In the genomic region with DNA sequence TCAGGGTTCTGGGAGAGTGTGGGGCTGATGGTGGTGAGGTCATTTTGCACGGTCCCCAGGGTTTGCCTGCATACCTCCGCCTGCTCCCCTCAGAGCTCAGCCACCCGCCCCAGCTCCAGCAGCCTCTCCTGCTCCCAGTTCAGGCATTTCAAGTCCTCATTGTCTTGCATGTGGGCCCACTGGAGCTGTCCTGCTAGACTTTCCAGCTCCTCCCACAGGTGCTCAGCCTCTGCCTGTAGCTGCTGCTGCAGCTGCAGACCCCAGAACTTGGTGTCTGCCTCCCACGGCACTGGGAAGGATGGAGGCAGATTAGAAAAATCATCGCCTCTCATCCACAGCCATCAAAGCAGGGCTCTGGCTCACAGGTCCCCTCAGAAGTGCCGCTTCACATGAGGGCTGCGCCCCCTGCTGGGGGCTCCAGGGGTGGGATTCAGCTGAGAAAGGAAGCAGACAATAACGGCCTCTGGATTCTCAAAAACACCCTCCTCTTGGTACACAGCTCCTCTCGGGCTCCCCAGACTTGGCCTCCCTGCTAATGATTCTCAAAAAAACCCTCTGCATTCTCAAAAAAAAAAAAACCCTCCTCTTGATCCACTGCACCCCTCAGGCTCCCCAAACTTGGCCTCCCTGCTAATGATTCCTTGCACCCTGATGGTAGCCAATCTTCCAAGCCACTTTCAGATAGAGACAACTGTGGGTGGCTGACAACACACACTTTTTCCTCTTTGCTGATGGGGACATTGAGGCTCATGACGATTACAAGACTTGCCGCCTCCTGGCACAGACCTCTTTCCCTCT, we compare ENCODE assay signal across 8 cellular contexts.
DNase-seq lines count a peak whose midpoint lies in the region; ATAC-seq and TF ChIP-seq lines count a peak whose summit lies in the region.

No MANE protein-coding gene starts in this region.

- H2BK15ac ChIP-seq in mesendoderm (replicated peaks; ENCODE audit: low read depth): no peak overlapping the region

- no peak overlapping the region for H4K8ac ChIP-seq in mesendoderm (ENCODE audit: low read depth, low read length)

- TF ChIP-seq CTCF in dorsolateral prefrontal cortex (IDR thresholded peaks at IDR 0.05 in 54 of 56, conservative IDR thresholded peaks at IDR 0.05 in 2 of 56; ENCODE audit: low read depth in 1 of 56, partially characterized antibody in 56 of 56): peak in 54 of 56 donors; percentile 30 to 69 (median 53)

- H3K18ac ChIP-seq in mesendoderm (ENCODE audit: low read length): no peak overlapping the region

- no peak overlapping the region for H4K5ac ChIP-seq in mesendoderm (ENCODE audit: low read length)

- no peak overlapping the region for H3K4ac ChIP-seq in mesendoderm (ENCODE audit: low read depth, low read length)

- no peak overlapping the region for H3K9ac ChIP-seq in mesendoderm (ENCODE audit: low read length)

- H3K36me3 ChIP-seq in mesendoderm (ENCODE audit: control insufficient read depth, insufficient read depth, low read length): no peaks in the 10 kb centered on the region

- H2BK5ac ChIP-seq in mesendoderm (ENCODE audit: low read length): no peak overlapping the region

- no CpG with 5 or more reads among the region's 11 CpGs for WGBS in mesendoderm (ENCODE audit: extremely low coverage, insufficient coverage, low lambda C conversion rate)

- no peaks in the 10 kb centered on the region for H3K79me1 ChIP-seq in mesendoderm (ENCODE audit: low read length)

- no peak overlapping the region for H3K4me2 ChIP-seq in mesendoderm (ENCODE audit: low read length)

- H3K27me3 ChIP-seq in dorsolateral prefrontal cortex: no peaks in the 10 kb centered on the region
- H3K27me3 ChIP-seq in mesendoderm (ENCODE audit: insufficient read depth, low read length, poor library complexity): no peaks in the 10 kb centered on the region

- no peak overlapping the region for H3K23ac ChIP-seq in mesendoderm (ENCODE audit: low read length)

- H3K4me3 ChIP-seq in dorsolateral prefrontal cortex (no peak overlapping the region), mesendoderm (ENCODE audit: low read length) (no peak overlapping the region)

- no peak overlapping the region for H2AK5ac ChIP-seq in mesendoderm (ENCODE audit: low read length)

- no peak overlapping the region for H3K27ac ChIP-seq in dorsolateral prefrontal cortex
- no peak overlapping the region for H3K27ac ChIP-seq in mesendoderm (ENCODE audit: low read depth, low read length)

- ATAC-seq in HG03175 (IDR thresholded peaks at IDR 0.05; ENCODE audit: unreplicated experiment): no peak

- peak; percentile 52 to 67 for DNase-seq in NCI-H2081 (lab: John Stamatoyannopoulos, UW)
- no peak for DNase-seq in NCI-H2081 treated with DMSO at 0.1 percent for 48 hours (lab: John Stamatoyannopoulos, UW)
- DNase-seq in NCI-H1092 treated with DMSO at 0.1 percent for 48 hours (lab: John Stamatoyannopoulos, UW): peak; percentile 37
- peak; percentile 85 for DNase-seq in activated CD4-positive, alpha-beta T cell treated with anti-CD3 and anti-CD28 coated beads for 48 hours
- peak in 1 of 10 donors; percentile 21 for DNase-seq in dorsolateral prefrontal cortex
- DNase-seq in mesendoderm: peak; percentile 77
- DNase-seq in stimulated activated CD8-positive, alpha-beta memory T cell treated with anti-CD3 and anti-CD28 coated beads, Interleukin-4, amount 100 ng/mL, for 48 hours: peak; percentile 87

- intact Hi-C loops in dorsolateral prefrontal cortex (cut with DNase I): no loop called here

- H3K79me2 ChIP-seq in mesendoderm (ENCODE audit: control insufficient read depth, insufficient read depth, low read length): no peaks in the 10 kb centered on the region

- H3K56ac ChIP-seq in mesendoderm (ENCODE audit: low read length): no peak overlapping the region

- no peaks in the 10 kb centered on the region for H3K4me1 ChIP-seq in mesendoderm (ENCODE audit: control insufficient read depth, low read depth, low read length)

- no peak overlapping the region for H2BK120ac ChIP-seq in mesendoderm (ENCODE audit: low read depth, low read length)
